In genomic region chr10:96556003-96556402, GRCh38 we compare ENCODE assay signal across 10 cellular contexts. TPM values are rescaled to one million over a fixed set of nuclear protein-coding genes. Genes with fewer than 3 reads are reported as not detected.
A peak's percentile ranks its signal among the peaks of the same experiment; 100 is the strongest.
DNase-seq lines count a peak whose midpoint lies in the region; ATAC-seq, FAIRE-seq and TF ChIP-seq lines count a peak whose summit lies in the region.
"Had no signal": no experiment of that assay in that cellular context is flagged by ENCODE, and none has a peak within 500 bp of the region (broad histone marks: within the 10 kb centered on the region; RNA-seq: fewer than 3 reads in every experiment).

No MANE protein-coding gene starts in this region.

- H3K27ac ChIP-seq in A549 (no peak overlapping the region), SK-N-SH (ENCODE audit: low read depth in 2 of 2, low read length in 1 of 2) (no peak overlapping the region), sigmoid colon (no peak overlapping the region)
- H3K27ac ChIP-seq: gastrocnemius medialis, SJSA1 had no signal

- H3K4me3 ChIP-seq in A549 (no peak overlapping the region), SK-N-SH (ENCODE audit: low read depth in 2 of 2, low read length in 1 of 2) (no peak overlapping the region), sigmoid colon (no peak overlapping the region)
- H3K4me3 ChIP-seq: gastrocnemius medialis, SJSA1 had no signal

- TF ChIP-seq POLR2A in A549 (IDR thresholded peaks at IDR 0.05; ENCODE audit: low read length), result no peak
- TF ChIP-seq POLR2A in sigmoid colon (IDR thresholded peaks at IDR 0.05), result no peak

- H3K9me2 ChIP-seq in SK-N-SH, result no peaks in the 10 kb centered on the region

- TF ChIP-seq EP300 in A549 (IDR thresholded peaks at IDR 0.05) (no peak), SK-N-SH (IDR thresholded peaks at IDR 0.05; ENCODE audit: borderline replicate concordance in 1 of 2, low read depth in 1 of 2, low read length in 1 of 2) (no peak), sigmoid colon (IDR thresholded peaks at IDR 0.05) (no peak)

- H3K79me2 ChIP-seq in SK-N-SH (ENCODE audit: insufficient read depth), result peaks cover 64% of the 10 kb centered on the region

- no peak overlapping the region for H3K9ac ChIP-seq in SK-N-SH

- H3K36me3 ChIP-seq in SK-N-SH (replicated peaks in 1 of 2; ENCODE audit: control insufficient read depth in 1 of 2, insufficient read depth in 2 of 2, low read length in 1 of 2) (peaks cover 63 to 73% of the 10 kb centered on the region in 2 experiments), sigmoid colon (peaks cover 0 to 55% (median 15%) of the 10 kb centered on the region in 4 donors)

- H3K4me2 ChIP-seq in A549 (no peak overlapping the region), SK-N-SH (no peak overlapping the region)

- peak; percentile 18 for FAIRE-seq in A549 (lab: Jason Lieb, UNC)

- peaks cover 6% of the 10 kb centered on the region for H3F3A ChIP-seq in SK-N-SH (replicated peaks; ENCODE audit: insufficient read depth)

- H3K4me1 ChIP-seq in A549 (no peaks in the 10 kb centered on the region), SK-N-SH (ENCODE audit: control insufficient read depth in 1 of 2, insufficient read depth in 2 of 2, low read depth in 1 of 2, low read length in 1 of 2) (no peaks in the 10 kb centered on the region), sigmoid colon (no peaks in the 10 kb centered on the region)
- H3K4me1 ChIP-seq: gastrocnemius medialis, SJSA1 had no signal

- no peaks in the 10 kb centered on the region for H3K9me3 ChIP-seq in A549
- no peaks in the 10 kb centered on the region for H3K9me3 ChIP-seq in SK-N-SH
- no peaks in the 10 kb centered on the region for H3K9me3 ChIP-seq in sigmoid colon
- H3K9me3 ChIP-seq: gastrocnemius medialis, SJSA1 had no signal

- DNase-seq in A549 (ENCODE audit: low read depth in 1 of 2, low spot score in 1 of 2), result no peak
- peak; percentile 22 for DNase-seq in SK-N-SH
- peak; percentile 40 for DNase-seq in globus pallidus (ENCODE audit: low spot score)
- DNase-seq in islet precursor cell, result no peak
- no peak for DNase-seq in sigmoid colon
- DNase-seq: gastrocnemius medialis had no signal

- WGBS in A549 (ENCODE audit: missing lambda C conversion rate), result 85% methylated on average over 1 of the region's 1 CpG
- 67% methylated on average over 1 of the region's 1 CpG for WGBS in SK-N-SH (ENCODE audit: low lambda C conversion rate)
- 51 to 72% methylated on average over 1 of the region's 1 CpG for WGBS in sigmoid colon, 2 donors

- CTCF ChIA-PET in A549 (lab: Yijun Ruan, JAX), result interaction anchor here (0.6 to 1.9 kb wide), 9 partner anchors 9 to 190 kb away, joined by 3 to 6 read pairs (median 4); partner anchors contain the start of gene TLL2
- CTCF ChIA-PET in SK-N-SH (lab: Yijun Ruan, JAX), result interaction anchor here (0.7 to 4.6 kb wide), 24 partner anchors 10 to 655 kb away, joined by 3 to 30 read pairs (median 4); partner anchors contain the start of gene TLL2

- intact Hi-C loops in sigmoid colon (cut with DNase I), result no loop called here

- POLR2A ChIA-PET in A549 (lab: Yijun Ruan, JAX), result no interaction called here
- POLR2A ChIA-PET in SK-N-SH (lab: Yijun Ruan, JAX), result no interaction called here

- peak; percentile 26 to 42; a peak in 3 of 5 replicates for TF ChIP-seq RAD21 in A549 (conservative IDR thresholded peaks at IDR 0.05 in 1 of 2, IDR thresholded peaks at IDR 0.05 in 1 of 2)
- peak; percentile 67 for TF ChIP-seq RAD21 in SK-N-SH (IDR thresholded peaks at IDR 0.05; ENCODE audit: low read length)

- peaks cover 30% of the 10 kb centered on the region for H4K20me1 ChIP-seq in SK-N-SH (ENCODE audit: insufficient read depth)

- TF ChIP-seq CTCF in A549 (IDR thresholded peaks at IDR 0.05) (peak; percentile 43; the same call in 2 of the 3 replicates), GM12873 (IDR thresholded peaks at IDR 0.05; ENCODE audit: insufficient read depth, low read depth, low read length, missing control alignments) (peak; percentile 35), SK-N-SH (IDR thresholded peaks at IDR 0.05) (peak; percentile 58), sigmoid colon (IDR thresholded peaks at IDR 0.05) (peak in 1 of 4 experiments; percentile 33)

- H3K27me3 ChIP-seq in SK-N-SH (ENCODE audit: insufficient read depth) (no peaks in the 10 kb centered on the region), sigmoid colon (no peaks in the 10 kb centered on the region)
- H3K27me3 ChIP-seq: gastrocnemius medialis, SJSA1 had no signal

- no peak overlapping the region for H2AFZ ChIP-seq in SK-N-SH (ENCODE audit: low read depth)

- ATAC-seq in A549, result peak; percentile 66 to 67; a peak in 3 of 6 replicates
- ATAC-seq in HG02938 (IDR thresholded peaks at IDR 0.05; ENCODE audit: unreplicated experiment), result no peak
- ATAC-seq in GM18907 (IDR thresholded peaks at IDR 0.05; ENCODE audit: unreplicated experiment), result no peak
- ATAC-seq: gastrocnemius medialis had no signal

TF ChIP-seq in A549, 52 proteins besides CTCF, POLR2A, EP300 and RAD21:
- 0 out of 3 replicates have a peak, but pooled peaks have one; percentile 19 for TF ChIP-seq SMC3 (IDR thresholded peaks at IDR 0.05)
- TF ChIP-seq, protein P1, sequence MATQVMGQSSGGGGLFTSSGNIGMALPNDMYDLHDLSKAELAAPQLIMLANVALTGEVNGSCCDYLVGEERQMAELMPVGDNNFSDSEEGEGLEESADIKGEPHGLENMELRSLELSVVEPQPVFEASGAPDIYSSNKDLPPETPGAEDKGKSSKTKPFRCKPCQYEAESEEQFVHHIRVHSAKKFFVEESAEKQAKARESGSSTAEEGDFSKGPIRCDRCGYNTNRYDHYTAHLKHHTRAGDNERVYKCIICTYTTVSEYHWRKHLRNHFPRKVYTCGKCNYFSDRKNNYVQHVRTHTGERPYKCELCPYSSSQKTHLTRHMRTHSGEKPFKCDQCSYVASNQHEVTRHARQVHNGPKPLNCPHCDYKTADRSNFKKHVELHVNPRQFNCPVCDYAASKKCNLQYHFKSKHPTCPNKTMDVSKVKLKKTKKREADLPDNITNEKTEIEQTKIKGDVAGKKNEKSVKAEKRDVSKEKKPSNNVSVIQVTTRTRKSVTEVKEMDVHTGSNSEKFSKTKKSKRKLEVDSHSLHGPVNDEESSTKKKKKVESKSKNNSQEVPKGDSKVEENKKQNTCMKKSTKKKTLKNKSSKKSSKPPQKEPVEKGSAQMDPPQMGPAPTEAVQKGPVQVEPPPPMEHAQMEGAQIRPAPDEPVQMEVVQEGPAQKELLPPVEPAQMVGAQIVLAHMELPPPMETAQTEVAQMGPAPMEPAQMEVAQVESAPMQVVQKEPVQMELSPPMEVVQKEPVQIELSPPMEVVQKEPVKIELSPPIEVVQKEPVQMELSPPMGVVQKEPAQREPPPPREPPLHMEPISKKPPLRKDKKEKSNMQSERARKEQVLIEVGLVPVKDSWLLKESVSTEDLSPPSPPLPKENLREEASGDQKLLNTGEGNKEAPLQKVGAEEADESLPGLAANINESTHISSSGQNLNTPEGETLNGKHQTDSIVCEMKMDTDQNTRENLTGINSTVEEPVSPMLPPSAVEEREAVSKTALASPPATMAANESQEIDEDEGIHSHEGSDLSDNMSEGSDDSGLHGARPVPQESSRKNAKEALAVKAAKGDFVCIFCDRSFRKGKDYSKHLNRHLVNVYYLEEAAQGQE (IDR thresholded peaks at IDR 0.05), result no peak

TF ChIP-seq in SK-N-SH, 30 proteins besides CTCF, POLR2A, EP300 and RAD21:
- TF ChIP-seq FOXM1 (IDR thresholded peaks at IDR 0.05; ENCODE audit: low read depth), result no peak
- TF ChIP-seq USF2 (IDR thresholded peaks at IDR 0.05; ENCODE audit: borderline replicate concordance, low read depth, low read length), result no peak
- peak; percentile 41 for TF ChIP-seq SMC3 (IDR thresholded peaks at IDR 0.05; ENCODE audit: low read depth, low read length)
- TF ChIP-seq SIN3A (IDR thresholded peaks at IDR 0.05; ENCODE audit: borderline replicate concordance, low read depth, low read length), result no peak
- no peak for TF ChIP-seq FOSL2 (IDR thresholded peaks at IDR 0.05; ENCODE audit: borderline replicate concordance, low read depth)

RNA-seq across cellular contexts. Expression of gene TM9SF3, which starts 30.8 kb away (rescaled TPM):
- 78.2 and 138 TPM in 2 replicates for polyA plus RNA-seq in A549 (2011; rRNA removed)
- polyA plus RNA-seq in A549 (2012; cell fraction: cytosol; rRNA removed), result 16.9 and 21.6 TPM in 2 replicates
- 16.7 and 37.0 TPM in 2 replicates for polyA plus RNA-seq in A549 (2012; cell fraction: nucleus; rRNA removed)
- 88.9 to 92.9 TPM (median 92.3 TPM) in 3 replicates for polyA plus RNA-seq in A549 (2017; fragmentation: RNase III; extraction: RNeasy Plus Mini Kit Qiagen cat#74134 plus additional on column Dnase treatment)
- polyA minus RNA-seq in A549 (2011; rRNA and poly(A)+ RNA removed), result 61.0 and 73.1 TPM in 2 replicates
- polyA plus RNA-seq in SK-N-SH (2012; rRNA removed), result 24.9 and 57.0 TPM in 2 replicates
- 46.9 and 48.6 TPM in 2 replicates for polyA plus RNA-seq in SK-N-SH (2012; cell fraction: cytosol; rRNA removed)
- 9.5 and 20.7 TPM in 2 replicates for polyA plus RNA-seq in SK-N-SH (2012; cell fraction: nucleus; rRNA removed)
- total RNA-seq in sigmoid colon, result 100 to 1,000 TPM; 104 to 115 (median 108) TPM
- polyA plus RNA-seq in sigmoid colon, result 10 to 100 TPM; 18.5 to 64.8 (median 25.2) TPM

RNA-seq across cellular contexts. Expression of gene TLL2, which starts 42.3 kb away (rescaled TPM):
- polyA plus RNA-seq in A549 (2011; rRNA removed) (0.08 TPM in 2 replicates), A549 (2017; fragmentation: RNase III; extraction: RNeasy Plus Mini Kit Qiagen cat#74134 plus additional on column Dnase treatment) (0.12 to 0.18 TPM (median 0.13 TPM) in 3 replicates), SK-N-SH (2012; rRNA removed) (0.28 and 0.36 TPM in 2 replicates), sigmoid colon (under 1 TPM in 1 of 3 donors, not detected in 2; 0.36 TPM)
- polyA plus RNA-seq in A549 (2012; cell fraction: cytosol; rRNA removed), result 0.08 and 0.12 TPM in 2 replicates
- polyA plus RNA-seq in A549 (2012; cell fraction: nucleus; rRNA removed), result 0.16 and 0.17 TPM in 2 replicates
- 0.15 and 0.29 TPM in 2 replicates for polyA minus RNA-seq in A549 (2011; rRNA and poly(A)+ RNA removed)
- polyA plus RNA-seq in SK-N-SH (2012; cell fraction: cytosol; rRNA removed), result 0.20 and 0.27 TPM in 2 replicates
- 1.1 and 1.2 TPM in 2 replicates for polyA plus RNA-seq in SK-N-SH (2012; cell fraction: nucleus; rRNA removed)
- 1 to 10 TPM in 1 of 4 donors, under 1 TPM in 3; 0.14 to 2.2 (median 0.26) TPM for total RNA-seq in sigmoid colon
- total RNA-seq: SJSA1 had no signal

Comparison
In these comparisons a context has a peak if more than half of its experiments do, and no peak if none do; other contexts are left out.
1. ATAC-seq: peak in A549 (2 of 2); none in HG02938 (single experiment) and GM18907 (single experiment).
2. DNase-seq: peak in SK-N-SH (single experiment) and globus pallidus (single experiment); none in A549 (0 of 2), islet precursor cell (single experiment) and sigmoid colon (single experiment).
3. Of the 12 proteins assayed by ChIP-seq in both A549 and SK-N-SH: peak only in A549: none; only in SK-N-SH: none; in both: CTCF, RAD21 and SMC3; in neither: 9.